17 cellular contexts compared by ENCODE assay signal in the genomic region with DNA sequence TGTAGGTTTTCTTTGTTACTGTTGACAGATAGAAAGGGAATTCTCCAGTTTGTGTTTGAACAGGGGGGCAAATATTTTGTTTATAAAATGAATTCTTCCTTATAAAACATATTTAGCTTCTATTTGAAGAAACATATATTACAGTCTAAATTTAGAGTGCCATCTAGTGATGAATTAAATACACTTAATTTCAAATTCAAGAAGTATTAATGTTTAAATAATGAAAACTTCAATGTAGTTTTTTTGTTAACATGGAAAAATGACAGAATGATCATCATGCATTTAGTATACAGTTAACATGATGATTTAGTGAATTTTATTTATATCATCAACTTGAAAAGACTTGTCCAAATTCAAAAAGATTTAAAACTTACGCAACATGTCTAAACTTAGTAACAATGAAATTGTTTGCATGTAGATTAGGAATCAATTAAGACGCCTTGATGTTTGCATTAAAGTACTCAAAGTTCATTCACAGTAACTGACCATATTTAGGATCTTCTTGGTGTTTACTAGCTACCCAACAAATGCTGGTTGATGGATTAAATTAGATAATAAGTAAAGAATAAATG.
DNase-seq lines count a peak whose midpoint lies in the region; ATAC-seq, FAIRE-seq and TF ChIP-seq lines count a peak whose summit lies in the region.
"Had no signal": no experiment of that assay in that cellular context is flagged by ENCODE, and none has a peak within 500 bp of the region (broad histone marks: within the 10 kb centered on the region; RNA-seq: fewer than 3 reads in every experiment).

No MANE protein-coding gene starts in this region.

- peak; percentile 87 for FAIRE-seq in G401.6 (lab: Jason Lieb, UNC)
- FAIRE-seq in islet of Langerhans (lab: Jason Lieb, UNC) = peak; percentile 81
- FAIRE-seq: HepG2 had no signal

- TF ChIP-seq CTCF in AG09309 (IDR thresholded peaks at IDR 0.05; ENCODE audit: control insufficient read depth, insufficient read depth, low read depth, low read length, missing control alignments) (peak; percentile 18), RWPE2 (IDR thresholded peaks at IDR 0.05; ENCODE audit: poor library complexity, severe bottlenecking) (peak; percentile 69), BE2C (IDR thresholded peaks at IDR 0.05; ENCODE audit: low read depth, low read length) (no peak)

- H3K27ac Mint-ChIP-seq in activated CD4-positive, alpha-beta T cell treated with anti-CD3 and anti-CD28 coated beads, Interleukin-2, amount 10 ng/mL, durations not matched to agents 24 days and 14 days = no peak overlapping the region
- H3K27ac Mint-ChIP-seq: activated naive CD4-positive, alpha-beta T cell treated with anti-CD3 and anti-CD28 coated beads for 36 hours had no signal

- H3K4me3 Mint-ChIP-seq in activated CD4-positive, alpha-beta T cell treated with anti-CD3 and anti-CD28 coated beads, Interleukin-2, amount 10 ng/mL, durations not matched to agents 24 days and 14 days = no peak overlapping the region
- H3K4me3 Mint-ChIP-seq: activated naive CD4-positive, alpha-beta T cell treated with anti-CD3 and anti-CD28 coated beads for 36 hours had no signal

- H3K36me3 ChIP-seq in RWPE2 (ENCODE audit: low read depth) (no peaks in the 10 kb centered on the region), BE2C (no peaks in the 10 kb centered on the region)
- H3K36me3 ChIP-seq: neutrophil had no signal

- H3K9me3 ChIP-seq in RWPE2 (ENCODE audit: severe bottlenecking) = no peaks in the 10 kb centered on the region
- H3K9me3 ChIP-seq in BE2C = no peaks in the 10 kb centered on the region; the same call in 1 of the 2 replicates
- H3K9me3 ChIP-seq: Caco-2, neutrophil had no signal

- no peaks in the 10 kb centered on the region for H3K27me3 Mint-ChIP-seq in activated CD4-positive, alpha-beta T cell treated with anti-CD3 and anti-CD28 coated beads, Interleukin-2, amount 10 ng/mL, durations not matched to agents 24 days and 14 days

- H3K4me3 ChIP-seq in AG09309 (ENCODE audit: control insufficient read depth, low read depth, low read length) (no peak overlapping the region), RWPE2 (ENCODE audit: severe bottlenecking) (no peak overlapping the region), BE2C (ENCODE audit: low read depth, low read length) (no peak overlapping the region)
- H3K4me3 ChIP-seq: SK-N-MC, skin epidermis had no signal

- H3K9me3 Mint-ChIP-seq in activated CD4-positive, alpha-beta T cell treated with anti-CD3 and anti-CD28 coated beads, Interleukin-2, amount 10 ng/mL, durations not matched to agents 24 days and 14 days = no peaks in the 10 kb centered on the region

- no peak for DNase-seq in AG09309 (ENCODE audit: low read depth)
- no peak for DNase-seq in RWPE2 (ENCODE audit: low spot score)
- DNase-seq in activated CD4-positive, alpha-beta T cell treated with anti-CD3 and anti-CD28 coated beads, Interleukin-2, amount 10 ng/mL, durations not matched to agents 24 days and 14 days = no peak
- DNase-seq in NCI-H524 treated with DMSO at 0.1 percent for 48 hours (lab: John Stamatoyannopoulos, UW) = no peak
- no peak for DNase-seq in BE2C
- DNase-seq in NOMO-1 treated with DMSO at 0.1 percent for 48 hours (lab: John Stamatoyannopoulos, UW; ENCODE audit: unreplicated experiment) = no peak
- DNase-seq: activated naive CD4-positive, alpha-beta T cell treated with anti-CD3 and anti-CD28 coated beads for 36 hours; Caco-2; central memory CD4-positive, alpha-beta T cell; erythroblast; NCI-H82 had no signal

- intact Hi-C loops in activated CD4-positive, alpha-beta T cell treated with anti-CD3 and anti-CD28 coated beads, Interleukin-2, amount 10 ng/mL, durations not matched to agents 24 days and 14 days (cut with micrococcal nuclease) = no loop called here

- peaks cover 17% of the 10 kb centered on the region for H3K4me1 ChIP-seq in RWPE2 (ENCODE audit: insufficient read depth, poor library complexity, severe bottlenecking)
- no peaks in the 10 kb centered on the region; the same call in 1 of the 2 replicates for H3K4me1 ChIP-seq in BE2C
- H3K4me1 ChIP-seq: Caco-2 had no signal

- H3K27me3 ChIP-seq in RWPE2 (ENCODE audit: insufficient read depth, poor library complexity, severe bottlenecking) = no peaks in the 10 kb centered on the region
- no peaks in the 10 kb centered on the region for H3K27me3 ChIP-seq in BE2C
- H3K27me3 ChIP-seq: neutrophil had no signal

- H3K4me1 Mint-ChIP-seq in activated CD4-positive, alpha-beta T cell treated with anti-CD3 and anti-CD28 coated beads, Interleukin-2, amount 10 ng/mL, durations not matched to agents 24 days and 14 days = no peaks in the 10 kb centered on the region

- no peaks in the 10 kb centered on the region for H3K36me3 Mint-ChIP-seq in activated CD4-positive, alpha-beta T cell treated with anti-CD3 and anti-CD28 coated beads, Interleukin-2, amount 10 ng/mL, durations not matched to agents 24 days and 14 days (ENCODE audit: low read depth)

- no peak overlapping the region for H3K27ac ChIP-seq in RWPE2 (ENCODE audit: poor library complexity, severe bottlenecking)
- H3K27ac ChIP-seq: neutrophil, SK-N-MC, skin epidermis had no signal

- no peak for ATAC-seq in RWPE2 (ENCODE audit: low read depth)
- ATAC-seq: HepG2 had no signal
